In the genomic region with DNA sequence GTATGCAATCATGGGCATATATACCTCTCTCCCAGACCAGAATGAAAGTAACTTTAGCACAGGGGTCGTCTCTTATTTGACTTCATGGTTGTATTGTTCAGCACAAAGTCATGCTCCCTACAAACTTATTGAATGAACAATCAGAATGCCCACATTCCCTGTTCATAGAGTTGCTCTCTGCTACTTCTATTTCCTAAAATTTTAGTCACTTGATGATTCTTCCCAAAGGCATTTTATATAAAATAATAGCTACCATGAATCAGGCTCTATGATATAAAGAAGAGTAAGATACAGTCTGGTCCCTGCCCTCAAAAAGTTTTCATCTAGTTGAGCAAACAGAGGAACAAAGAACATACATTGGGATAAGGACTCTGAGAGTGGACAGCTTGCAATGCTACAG, we compare ENCODE assay signal across 21 cellular contexts.
"Had no signal": no experiment of that assay in that cellular context is flagged by ENCODE, and none has a peak within 500 bp of the region (broad histone marks: within the 10 kb centered on the region; RNA-seq: fewer than 3 reads in every experiment).

No MANE protein-coding gene starts in this region.

- H3K4me3 ChIP-seq: hepatocyte, lung, sigmoid colon, spleen, upper lobe of left lung had no signal

- H3K4me2 ChIP-seq: hepatocyte had no signal

- H3K27me3 ChIP-seq: hepatocyte, sigmoid colon, spleen, upper lobe of left lung had no signal

- H2AFZ ChIP-seq: hepatocyte had no signal

- H3K36me3 ChIP-seq: sigmoid colon, spleen, upper lobe of left lung had no signal

- H3K4me1 ChIP-seq: sigmoid colon, spleen, upper lobe of left lung had no signal

- ATAC-seq: activated T-cell treated with anti-CD3 and anti-CD28 coated beads, Interleukin-2, amount 50 U/mL, for 4 hours; left lobe of liver; naive thymus-derived CD4-positive, alpha-beta T cell had no signal

- H3K79me2 ChIP-seq: hepatocyte had no signal

- DNase-seq: activated CD4-positive, alpha-beta T cell treated with anti-CD3 and anti-CD28 coated beads for 4 hours; activated CD4-positive, alpha-beta T cell treated with anti-CD3 and anti-CD28 coated beads, Interleukin-2, amount 50 U/mL, for 48 hours; activated CD4-positive, CD25-positive, alpha-beta regulatory T cell; activated CD8-positive, alpha-beta memory T cell treated with anti-CD3 and anti-CD28 coated beads, Interleukin-2, amount 50 U/mL, for 48 hours; activated naive CD4-positive, alpha-beta T cell treated with anti-CD3 and anti-CD28 coated beads for 36 hours; activated T-cell treated with anti-CD3 and anti-CD28 coated beads, Interleukin-2, amount 50 U/mL, for 4 hours; amygdala; dermis blood vessel endothelial cell; effector CD8-positive, alpha-beta T cell; glutamatergic neuron; immature natural killer cell; naive thymus-derived CD4-positive, alpha-beta T cell; sigmoid colon; spleen; stimulated activated CD4-positive, alpha-beta T cell treated with anti-CD3 and anti-CD28 coated beads, Interleukin-4, amount 100 ng/mL, for 1 hour; stimulated activated naive CD4-positive, alpha-beta T cell; T1000; upper lobe of left lung had no signal

- H3K9me3 ChIP-seq: sigmoid colon, spleen, upper lobe of left lung had no signal

- H3K27ac ChIP-seq: sigmoid colon, spleen, upper lobe of left lung had no signal
